In genomic region chr10:107496594-107496993, GRCh38 we compare ENCODE assay signal across 24 cellular contexts.
"Had no signal": no experiment of that assay in that cellular context is flagged by ENCODE, and none has a peak within 500 bp of the region (broad histone marks: within the 10 kb centered on the region; RNA-seq: fewer than 3 reads in every experiment).

No MANE protein-coding gene starts in this region.

- DNase-seq: activated B cell treated with CpG ODN at 0.5 μM for 24 hours; activated CD4-positive, alpha-beta T cell treated with anti-CD3 and anti-CD28 coated beads for 36 hours; activated CD4-positive, alpha-beta T cell treated with anti-CD3 and anti-CD28 coated beads, Interleukin-2, amount 50 U/mL, for 4 hours; activated CD8-positive, alpha-beta memory T cell treated with anti-CD3 and anti-CD28 coated beads for 24 hours; activated CD8-positive, alpha-beta memory T cell treated with anti-CD3 and anti-CD28 coated beads, Interleukin-2, amount 50 U/mL, for 4 hours; activated T-cell treated with anti-CD3 and anti-CD28 coated beads, Interleukin-2, amount 50 U/mL, for 24 hours; cerebellar nuclear complex; gastrocnemius medialis; hippocampal formation; left cardiac atrium; mesenchymal stem cell; naive B cell; occipital lobe; sigmoid colon; spleen; stimulated activated CD4-positive, alpha-beta T cell treated with anti-CD3 and anti-CD28 coated beads, Interleukin-4, amount 100 ng/mL, for 1 hour; stimulated activated naive CD4-positive, alpha-beta T cell; T1000; upper lobe of left lung had no signal

- H3K36me3 ChIP-seq: ascending aorta, breast epithelium, gastrocnemius medialis, sigmoid colon, spleen, upper lobe of left lung had no signal

- H3K4me3 ChIP-seq: ascending aorta, breast epithelium, gastrocnemius medialis, sigmoid colon, spleen, upper lobe of left lung had no signal

- H3K27ac ChIP-seq: ascending aorta, breast epithelium, epithelial cell of prostate, gastrocnemius medialis, sigmoid colon, spleen, upper lobe of left lung had no signal

- H3K9me3 ChIP-seq: ascending aorta, breast epithelium, gastrocnemius medialis, sigmoid colon, spleen, upper lobe of left lung had no signal

- ATAC-seq: activated CD4-positive, alpha-beta T cell treated with anti-CD3 and anti-CD28 coated beads for 36 hours; activated naive CD4-positive, alpha-beta T cell treated with anti-CD3 and anti-CD28 coated beads, Interleukin-2, amount 50 U/mL, for 72 hours; activated T-helper 17 cell treated with anti-CD3 and anti-CD28 coated beads, Interleukin-2, amount 50 U/mL, for 72 hours; gastrocnemius medialis; left cardiac atrium had no signal

- H3K4me1 ChIP-seq: ascending aorta, breast epithelium, gastrocnemius medialis, sigmoid colon, spleen, upper lobe of left lung had no signal

- H3K27me3 ChIP-seq: ascending aorta, breast epithelium, gastrocnemius medialis, sigmoid colon, spleen, upper lobe of left lung had no signal
